ENCODE assay signal across 23 cellular contexts in the genomic region with DNA sequence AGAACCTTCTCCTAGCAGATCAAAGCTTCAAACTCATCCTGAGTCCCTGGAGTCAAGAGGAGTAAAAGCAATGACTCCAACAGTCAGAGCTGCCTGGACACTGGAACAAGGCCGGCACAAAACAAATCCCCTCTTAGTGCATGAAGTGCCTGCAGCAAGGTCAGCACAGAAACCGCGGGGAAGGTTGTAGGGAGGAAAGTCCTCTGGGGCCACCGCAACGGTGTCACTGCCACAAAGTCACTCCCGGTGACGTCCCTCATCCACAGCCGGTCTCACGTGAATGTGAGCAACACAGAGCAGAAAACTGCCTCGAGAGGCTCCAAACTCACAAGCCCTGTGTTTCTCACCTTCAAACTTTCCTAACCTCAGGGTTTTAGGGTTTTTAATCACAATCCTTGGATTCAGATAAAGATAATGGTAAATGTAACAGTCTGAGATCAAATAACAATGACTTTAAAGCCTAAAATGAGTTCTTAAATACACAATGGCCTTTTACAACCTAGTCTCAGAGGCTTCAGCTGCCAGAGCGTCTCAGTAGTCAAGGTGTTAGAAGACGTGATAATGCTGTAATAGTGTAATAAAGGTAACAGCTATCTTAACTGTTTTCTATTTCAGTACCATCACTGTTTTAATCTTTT.
DNase-seq lines count a peak whose midpoint lies in the region; ATAC-seq, FAIRE-seq and TF ChIP-seq lines count a peak whose summit lies in the region.
"Had no signal": no experiment of that assay in that cellular context is flagged by ENCODE, and none has a peak within 500 bp of the region (broad histone marks: within the 10 kb centered on the region; RNA-seq: fewer than 3 reads in every experiment).

No MANE protein-coding gene starts in this region.

- peaks cover 0 to 16% (median 0%) of the 10 kb centered on the region in 9 donors for H3K4me1 ChIP-seq in heart right ventricle
- peaks cover 2 to 5% of the 10 kb centered on the region in 2 donors for H3K4me1 ChIP-seq in small intestine (ENCODE audit: control insufficient read depth in 2 of 2, insufficient read depth in 1 of 2, low read depth in 1 of 2, low read length in 1 of 2)

- DNase-seq in ecto neural progenitor cell (ENCODE audit: low spot score) = peak; percentile 41
- no peak for DNase-seq in heart right ventricle
- peak; percentile 51 for DNase-seq in islet precursor cell
- peak; percentile 41 for DNase-seq in small intestine
- DNase-seq in NCI-H187 treated with DMSO at 0.1 percent for 48 hours (lab: John Stamatoyannopoulos, UW) = no peak
- DNase-seq: Calu3; CD8-positive, alpha-beta T cell; DMS53; EL; MM.1S; NCI-H1092; NCI-H1694; NCI-H510A; NCI-H748 treated with DMSO at 0.1 percent for 48 hours; NK-92 treated with Interleukin-12 subunit alpha and Interleukin-12 subunit beta, amount 100 ng/mL, for 24 hours; SIG-M5 had no signal

- H3K9me3 ChIP-seq in heart right ventricle = no peaks in the 10 kb centered on the region
- H3K9me3 ChIP-seq in small intestine (ENCODE audit: control insufficient read depth, low read depth) = no peaks in the 10 kb centered on the region
- H3K9me3 ChIP-seq: BLaER1 had no signal

- TF ChIP-seq CTCF in heart right ventricle (IDR thresholded peaks at IDR 0.05) = no peak

- FAIRE-seq in small intestine (lab: Jason Lieb, UNC) = no peak
- FAIRE-seq: GM12878, GM18507, H1, RCC 7860 had no signal

- H3K27ac ChIP-seq in heart right ventricle (peak overlapping the region in 4 of 10 donors; percentile 17 to 54 (median 36)), small intestine (ENCODE audit: low read depth in 1 of 2, low read length in 1 of 2) (no peak overlapping the region)
- H3K27ac ChIP-seq: BLaER1 had no signal

- intact Hi-C loops in heart right ventricle (cut with DNase I) = no loop called here

- H3K27me3 ChIP-seq in heart right ventricle (no peaks in the 10 kb centered on the region), small intestine (ENCODE audit: control insufficient read depth in 2 of 2, insufficient read depth in 2 of 2, low read length in 2 of 2) (no peaks in the 10 kb centered on the region)
- H3K27me3 ChIP-seq: BLaER1 had no signal

- H3K4me3 ChIP-seq in heart right ventricle (no peak overlapping the region), small intestine (ENCODE audit: low read depth in 1 of 2, low read length in 2 of 2) (no peak overlapping the region)
- H3K4me3 ChIP-seq: BLaER1, GM12878 had no signal

- 64 to 76% methylated on average over 12 of the region's 12 CpGs for WGBS in heart right ventricle, 2 donors
- 34 to 70% (median 48%) methylated on average over 12 of the region's 12 CpGs for WGBS in small intestine, 3 donors

- ATAC-seq in heart right ventricle = peak in 6 of 8 donors; percentile 57 to 88 (median 80)
- ATAC-seq in HG02885 (IDR thresholded peaks at IDR 0.05; ENCODE audit: poor library complexity, unreplicated experiment) = no peak
- ATAC-seq in GM18867 (IDR thresholded peaks at IDR 0.05; ENCODE audit: unreplicated experiment) = no peak
- ATAC-seq: CD8-positive, alpha-beta T cell; GM12878 had no signal

- H3K36me3 ChIP-seq in heart right ventricle (peaks cover 0 to 79% (median 17%) of the 10 kb centered on the region in 9 donors), small intestine (ENCODE audit: control insufficient read depth in 2 of 2, insufficient read depth in 2 of 2, low read length in 2 of 2) (peaks cover 0 to 3% of the 10 kb centered on the region in 2 donors)

Comparison
In these comparisons a context has a peak if more than half of its experiments do, and no peak if none do; other contexts are left out.
1. DNase-seq: peak in ecto neural progenitor cell (single experiment), islet precursor cell (single experiment) and small intestine (single experiment); none in heart right ventricle (0 of 2) and NCI-H187 treated with DMSO at 0.1 percent for 48 hours (single experiment).
2. ATAC-seq: peak in heart right ventricle (6 of 8); none in HG02885 (single experiment) and GM18867 (single experiment).